In genomic region chr13:108609353-108609752, GRCh38 we compare ENCODE assay signal across 9 cellular contexts. TPM values are rescaled to one million over a fixed set of nuclear protein-coding genes. Genes with fewer than 3 reads are reported as not detected.
DNase-seq lines count a peak whose midpoint lies in the region; ATAC-seq and TF ChIP-seq lines count a peak whose summit lies in the region.
"Had no signal": no experiment of that assay in that cellular context is flagged by ENCODE, and none has a peak within 500 bp of the region (broad histone marks: within the 10 kb centered on the region; RNA-seq: fewer than 3 reads in every experiment).

No MANE protein-coding gene starts in this region.

- H3K4me3 Mint-ChIP-seq in activated T-helper 17 cell treated with anti-CD3 and anti-CD28 coated beads, Interleukin-2, amount 50 U/mL, for 72 hours: no peak overlapping the region

- TF ChIP-seq CTCF in C4-2B (conservative IDR thresholded peaks at IDR 0.05) (peak; percentile 59), WI38 (IDR thresholded peaks at IDR 0.05; ENCODE audit: low read depth, low read length) (peak; percentile 22; the same call in 1 of the 2 replicates), kidney epithelial cell (IDR thresholded peaks at IDR 0.05; ENCODE audit: insufficient read depth, low read length, poor library complexity, severe bottlenecking) (peak; percentile 47)

- H3K4me3 ChIP-seq in WI38 (ENCODE audit: low read depth, low read length) (no peak overlapping the region), kidney epithelial cell (ENCODE audit: low read depth, low read length) (no peak overlapping the region), MG63 (no peak overlapping the region)

- H3K36me3 Mint-ChIP-seq in activated T-helper 17 cell treated with anti-CD3 and anti-CD28 coated beads, Interleukin-2, amount 50 U/mL, for 72 hours (ENCODE audit: low read depth): no peaks in the 10 kb centered on the region

- H3K27ac ChIP-seq in C4-2B: no peak overlapping the region

- H3K9me3 ChIP-seq in MG63: peaks cover 6% of the 10 kb centered on the region

- H3K27me3 ChIP-seq in kidney epithelial cell (ENCODE audit: control insufficient read depth, insufficient read depth, low read length): no peaks in the 10 kb centered on the region
- no peaks in the 10 kb centered on the region for H3K27me3 ChIP-seq in MG63

- peaks cover 12% of the 10 kb centered on the region for H3K9me3 Mint-ChIP-seq in activated T-helper 17 cell treated with anti-CD3 and anti-CD28 coated beads, Interleukin-2, amount 50 U/mL, for 72 hours

- ATAC-seq in HG03354 (IDR thresholded peaks at IDR 0.05; ENCODE audit: poor library complexity, severe bottlenecking, unreplicated experiment) (peak; percentile 64), HG03565 (IDR thresholded peaks at IDR 0.05; ENCODE audit: unreplicated experiment) (no peak), HG02981 (IDR thresholded peaks at IDR 0.05; ENCODE audit: unreplicated experiment) (no peak)
- ATAC-seq in activated T-helper 17 cell treated with anti-CD3 and anti-CD28 coated beads, Interleukin-2, amount 50 U/mL, for 72 hours (replicated peaks): no peak

- H3K27ac Mint-ChIP-seq in activated T-helper 17 cell treated with anti-CD3 and anti-CD28 coated beads, Interleukin-2, amount 50 U/mL, for 72 hours: no peak overlapping the region

- H3K27me3 Mint-ChIP-seq in activated T-helper 17 cell treated with anti-CD3 and anti-CD28 coated beads, Interleukin-2, amount 50 U/mL, for 72 hours: peaks cover 2% of the 10 kb centered on the region

- no peaks in the 10 kb centered on the region for H3K4me1 Mint-ChIP-seq in activated T-helper 17 cell treated with anti-CD3 and anti-CD28 coated beads, Interleukin-2, amount 50 U/mL, for 72 hours

- DNase-seq in kidney epithelial cell (ENCODE audit: low read depth) (no peak), MG63 (no peak)

- H3K36me3 ChIP-seq in kidney epithelial cell (ENCODE audit: control insufficient read depth, insufficient read depth, low read length): no peaks in the 10 kb centered on the region
- no peaks in the 10 kb centered on the region for H3K36me3 ChIP-seq in MG63

RNA-seq across cellular contexts. Expression of gene MYO16, which starts 20.1 kb away (rescaled TPM):
- 0.27 and 0.38 TPM in 2 replicates for total RNA-seq in kidney epithelial cell
- not detected for total RNA-seq in activated T-helper 17 cell treated with anti-CD3 and anti-CD28 coated beads, Interleukin-2, amount 50 U/mL, for 72 hours
- 0.36 TPM in 1 of 2 replicates, not detected in the other for total RNA-seq in MG63 (2014; rRNA removed; shearing (Covaris generic); ENCODE audit: low replicate concordance)
- total RNA-seq: T-helper 2 cell treated with Interferon-gamma antibody and Interleukin-4, amounts not matched to agents 100 ng/mL and 5 ng/mL, for 36 hours had no signal
